16 cellular contexts compared by ENCODE assay signal in genomic region chr10:71547290-71547689, GRCh38.
"Had no signal": no experiment of that assay in that cellular context is flagged by ENCODE, and none has a peak within 500 bp of the region (broad histone marks: within the 10 kb centered on the region; RNA-seq: fewer than 3 reads in every experiment).

No MANE protein-coding gene starts in this region.

- ATAC-seq: activated naive CD4-positive, alpha-beta T cell treated with anti-CD3 and anti-CD28 coated beads, Interleukin-2, amount 50 U/mL, for 72 hours; activated T-cell treated with anti-CD3 and anti-CD28 coated beads, Interleukin-2, amount 50 U/mL, for 4 hours; natural killer cell had no signal

- DNase-seq: activated CD4-positive, alpha-beta memory T cell treated with anti-CD3 and anti-CD28 coated beads for 36 hours; activated CD4-positive, alpha-beta T cell treated with anti-CD3 and anti-CD28 coated beads for 1 hour; activated effector memory CD4-positive, alpha-beta T cell treated with anti-CD3 and anti-CD28 coated beads, Interleukin-2, amount 50 U/mL, for 16 hours; activated T-cell treated with anti-CD3 and anti-CD28 coated beads, Interleukin-2, amount 50 U/mL, for 4 hours; foreskin melanocyte; kidney glomerular epithelial cell; natural killer cell; SIG-M5; small intestine; stimulated activated naive CD4-positive, alpha-beta T cell had no signal

- H3K9me3 ChIP-seq: suprapubic skin, upper lobe of left lung had no signal

- H3K4me3 ChIP-seq: lung, suprapubic skin, upper lobe of left lung had no signal

- H3K4me1 Mint-ChIP-seq: natural killer cell had no signal

- H3K27me3 ChIP-seq: suprapubic skin, upper lobe of left lung had no signal

- H3K4me3 Mint-ChIP-seq: activated CD4-positive, alpha-beta memory T cell treated with anti-CD3 and anti-CD28 coated beads for 36 hours; activated T-cell treated with anti-CD3 and anti-CD28 coated beads, Interleukin-2, amount 50 U/mL, for 4 hours; natural killer cell had no signal

- H3K27ac Mint-ChIP-seq: activated CD4-positive, alpha-beta memory T cell treated with anti-CD3 and anti-CD28 coated beads for 36 hours; activated naive CD4-positive, alpha-beta T cell treated with anti-CD3 and anti-CD28 coated beads, Interleukin-2, amount 50 U/mL, for 72 hours; natural killer cell had no signal

- H3K36me3 ChIP-seq: suprapubic skin, upper lobe of left lung had no signal

- H3K9me3 Mint-ChIP-seq: activated CD4-positive, alpha-beta memory T cell treated with anti-CD3 and anti-CD28 coated beads for 36 hours; activated naive CD4-positive, alpha-beta T cell treated with anti-CD3 and anti-CD28 coated beads, Interleukin-2, amount 50 U/mL, for 72 hours; activated T-cell treated with anti-CD3 and anti-CD28 coated beads, Interleukin-2, amount 50 U/mL, for 4 hours; natural killer cell had no signal

- H3K27ac ChIP-seq: suprapubic skin had no signal

- H3K36me3 Mint-ChIP-seq: activated CD4-positive, alpha-beta memory T cell treated with anti-CD3 and anti-CD28 coated beads for 36 hours; activated naive CD4-positive, alpha-beta T cell treated with anti-CD3 and anti-CD28 coated beads, Interleukin-2, amount 50 U/mL, for 72 hours; natural killer cell had no signal

- H3K27me3 Mint-ChIP-seq: activated CD4-positive, alpha-beta memory T cell treated with anti-CD3 and anti-CD28 coated beads for 36 hours had no signal

- FAIRE-seq: colon, endothelial cell of umbilical vein, small intestine had no signal
